In genomic region chr5:43429016-43429415, GRCh38 we compare ENCODE assay signal across 25 cellular contexts.
"Had no signal": no experiment of that assay in that cellular context is flagged by ENCODE, and none has a peak within 500 bp of the region (broad histone marks: within the 10 kb centered on the region; RNA-seq: fewer than 3 reads in every experiment).

No MANE protein-coding gene starts in this region.

- DNase-seq: effector memory CD8-positive, alpha-beta T cell; esophagus squamous epithelium; foreskin fibroblast; glutamatergic neuron; immature natural killer cell; left ventricle myocardium inferior; lower lobe of right lung; naive thymus-derived CD4-positive, alpha-beta T cell; nephron progenitor cell; psoas muscle; retina; spleen; stimulated activated CD4-positive, alpha-beta T cell treated with anti-CD3 and anti-CD28 coated beads, Interleukin-15, amount 100 ng/mL, for 24 hours; stimulated activated CD4-positive, alpha-beta T cell treated with anti-CD3 and anti-CD28 coated beads, Interleukin-1b, Interleukin-23, amount 100 ng/mL, for 48 hours; stimulated activated CD4-positive, alpha-beta T cell treated with anti-CD3 and anti-CD28 coated beads, Interleukin-4, amount 100 ng/mL, for 24 hours; stimulated activated naive CD8-positive, alpha-beta T cell treated with anti-CD3 and anti-CD28 coated beads, Interleukin-15, amount 100 ng/mL, for 72 hours; testis; transverse colon had no signal

- H3K79me2 ChIP-seq: parathyroid adenoma had no signal

- ATAC-seq: effector memory CD8-positive, alpha-beta T cell; gastroesophageal sphincter; lower lobe of right lung; naive thymus-derived CD4-positive, alpha-beta T cell; psoas muscle; sciatic nerve; stimulated activated memory B cell treated with anti-CD40 and anti-IgM and Interleukin-4, amounts not matched to agents 10 μg/mL and 1 μg/mL and 100 μg/mL, for 72 hours; stimulated activated naive CD8-positive, alpha-beta T cell treated with anti-CD3 and anti-CD28 coated beads, Interleukin-15, amount 100 ng/mL, for 72 hours had no signal

- H3K27me3 Mint-ChIP-seq: dendritic cell treated with granulocyte-macrophage colony-stimulating factor and Interleukin-4, amounts not matched to agents 40 ng/mL and 50 ng/mL, for 4 days; naive thymus-derived CD4-positive, alpha-beta T cell; stimulated activated memory B cell treated with anti-CD40 and anti-IgM and Interleukin-4, amounts not matched to agents 10 μg/mL and 1 μg/mL and 100 μg/mL, for 72 hours; stimulated activated naive CD8-positive, alpha-beta T cell treated with anti-CD3 and anti-CD28 coated beads, Interleukin-15, amount 100 ng/mL, for 72 hours had no signal

- H3K9me3 Mint-ChIP-seq: dendritic cell treated with granulocyte-macrophage colony-stimulating factor and Interleukin-4, amounts not matched to agents 40 ng/mL and 50 ng/mL, for 4 days; effector memory CD8-positive, alpha-beta T cell; stimulated activated memory B cell treated with anti-CD40 and anti-IgM and Interleukin-4, amounts not matched to agents 10 μg/mL and 1 μg/mL and 100 μg/mL, for 72 hours; stimulated activated naive CD8-positive, alpha-beta T cell treated with anti-CD3 and anti-CD28 coated beads, Interleukin-15, amount 100 ng/mL, for 72 hours had no signal

- H3K36me3 Mint-ChIP-seq: immature natural killer cell; naive thymus-derived CD4-positive, alpha-beta T cell; stimulated activated memory B cell treated with anti-CD40 and anti-IgM and Interleukin-4, amounts not matched to agents 10 μg/mL and 1 μg/mL and 100 μg/mL, for 72 hours had no signal

- H3K4me3 ChIP-seq: esophagus squamous epithelium, gastroesophageal sphincter, left ventricle myocardium inferior, lower lobe of right lung, psoas muscle, spleen, testis, transverse colon had no signal

- H3K27ac ChIP-seq: esophagus squamous epithelium, gastroesophageal sphincter, left ventricle myocardium inferior, lower lobe of right lung, parathyroid adenoma, psoas muscle, spleen, testis, transverse colon had no signal

- H3K4me1 Mint-ChIP-seq: immature natural killer cell; nephron progenitor cell; stimulated activated memory B cell treated with anti-CD40 and anti-IgM and Interleukin-4, amounts not matched to agents 10 μg/mL and 1 μg/mL and 100 μg/mL, for 72 hours; stimulated activated naive CD8-positive, alpha-beta T cell treated with anti-CD3 and anti-CD28 coated beads, Interleukin-15, amount 100 ng/mL, for 72 hours had no signal

- H2AFZ ChIP-seq: parathyroid adenoma had no signal

- H3K9me3 ChIP-seq: esophagus squamous epithelium, gastroesophageal sphincter, left ventricle myocardium inferior, lower lobe of right lung, psoas muscle, spleen, testis, transverse colon had no signal

- H3K9ac ChIP-seq: parathyroid adenoma had no signal

- FAIRE-seq: colon, urothelium cell line had no signal

- H3K4me1 ChIP-seq: spleen, testis had no signal

- H3K36me3 ChIP-seq: esophagus squamous epithelium, gastroesophageal sphincter, left ventricle myocardium inferior, lower lobe of right lung, spleen, transverse colon had no signal

- H3K27me3 ChIP-seq: esophagus squamous epithelium, gastroesophageal sphincter, spleen, testis, transverse colon had no signal

- H3K27ac Mint-ChIP-seq: dendritic cell treated with granulocyte-macrophage colony-stimulating factor and Interleukin-4, amounts not matched to agents 40 ng/mL and 50 ng/mL, for 4 days; effector memory CD8-positive, alpha-beta T cell; immature natural killer cell; naive thymus-derived CD4-positive, alpha-beta T cell; nephron progenitor cell; stimulated activated memory B cell treated with anti-CD40 and anti-IgM and Interleukin-4, amounts not matched to agents 10 μg/mL and 1 μg/mL and 100 μg/mL, for 72 hours; stimulated activated naive CD8-positive, alpha-beta T cell treated with anti-CD3 and anti-CD28 coated beads, Interleukin-15, amount 100 ng/mL, for 72 hours had no signal

- H3K4me3 Mint-ChIP-seq: dendritic cell treated with granulocyte-macrophage colony-stimulating factor and Interleukin-4, amounts not matched to agents 40 ng/mL and 50 ng/mL, for 4 days; effector memory CD8-positive, alpha-beta T cell; immature natural killer cell; naive thymus-derived CD4-positive, alpha-beta T cell; nephron progenitor cell; stimulated activated memory B cell treated with anti-CD40 and anti-IgM and Interleukin-4, amounts not matched to agents 10 μg/mL and 1 μg/mL and 100 μg/mL, for 72 hours; stimulated activated naive CD8-positive, alpha-beta T cell treated with anti-CD3 and anti-CD28 coated beads, Interleukin-15, amount 100 ng/mL, for 72 hours had no signal
